In the genomic region with DNA sequence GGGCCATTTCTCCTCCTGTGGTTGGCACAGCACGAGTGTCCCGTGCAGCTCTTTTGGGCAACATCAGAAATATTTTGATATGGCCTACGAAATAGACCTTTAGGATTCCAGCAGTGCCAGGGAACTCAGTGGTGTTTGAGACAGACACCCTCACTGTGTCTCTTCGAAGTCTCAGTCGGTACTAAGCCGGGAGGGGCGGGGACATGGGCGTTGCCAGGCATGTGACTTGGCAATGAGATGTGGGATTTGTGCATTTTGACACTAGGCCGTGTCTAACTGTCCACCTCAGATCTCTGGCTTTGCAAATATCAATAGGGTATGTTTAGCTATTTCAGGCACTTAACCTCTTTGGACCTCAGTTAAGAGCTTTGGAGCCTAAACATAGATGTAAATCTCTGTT, we compare ENCODE assay signal across 20 cellular contexts.
A peak's percentile ranks its signal among the peaks of the same experiment; 100 is the strongest.
DNase-seq lines count a peak whose midpoint lies in the region; FAIRE-seq and TF ChIP-seq lines count a peak whose summit lies in the region.
"Had no signal": no experiment of that assay in that cellular context is flagged by ENCODE, and none has a peak within 500 bp of the region (broad histone marks: within the 10 kb centered on the region; RNA-seq: fewer than 3 reads in every experiment).

No MANE protein-coding gene starts in this region.

- H3K27me3 ChIP-seq in suprapubic skin (peaks cover 14% of the 10 kb centered on the region), small intestine (ENCODE audit: control insufficient read depth in 2 of 2, insufficient read depth in 2 of 2, low read length in 2 of 2) (no peaks in the 10 kb centered on the region)
- H3K27me3 ChIP-seq: BLaER1 had no signal

- WGBS in suprapubic skin = 28% methylated on average over 9 of the region's 9 CpGs
- WGBS in small intestine, 3 donors = 69 to 77% (median 76%) methylated on average over 9 of the region's 9 CpGs

- H3K36me3 ChIP-seq in suprapubic skin (no peaks in the 10 kb centered on the region), small intestine (ENCODE audit: control insufficient read depth in 2 of 2, insufficient read depth in 2 of 2, low read length in 2 of 2) (no peaks in the 10 kb centered on the region)
- H3K36me3 ChIP-seq: BLaER1 had no signal

- TF ChIP-seq POLR2A in suprapubic skin (IDR thresholded peaks at IDR 0.05) = no peak

- H3K27ac ChIP-seq in suprapubic skin (no peak overlapping the region), small intestine (ENCODE audit: low read depth in 1 of 2, low read length in 1 of 2) (no peak overlapping the region)
- H3K27ac ChIP-seq: 22Rv1, BLaER1, C4-2B had no signal

- H3K4me1 ChIP-seq in suprapubic skin (no peaks in the 10 kb centered on the region), small intestine (ENCODE audit: control insufficient read depth in 2 of 2, insufficient read depth in 1 of 2, low read depth in 1 of 2, low read length in 1 of 2) (no peaks in the 10 kb centered on the region)
- H3K4me1 ChIP-seq: Caco-2 had no signal

- TF ChIP-seq CTCF in suprapubic skin (IDR thresholded peaks at IDR 0.05) = no peak

- no peak overlapping the region for H3K4me3 ChIP-seq in suprapubic skin
- no peak overlapping the region for H3K4me3 ChIP-seq in small intestine (ENCODE audit: low read depth in 1 of 2, low read length in 2 of 2)
- H3K4me3 ChIP-seq: BLaER1, GM23338 had no signal

- FAIRE-seq in small intestine (lab: Jason Lieb, UNC) = no peak
- FAIRE-seq: A204.1, GM12892 had no signal

- H3K9me3 ChIP-seq in suprapubic skin = no peaks in the 10 kb centered on the region
- no peaks in the 10 kb centered on the region for H3K9me3 ChIP-seq in small intestine (ENCODE audit: control insufficient read depth, low read depth)
- H3K9me3 ChIP-seq: BLaER1, Caco-2 had no signal

- DNase-seq in DMS 273 (lab: John Stamatoyannopoulos, UW; ENCODE audit: unreplicated experiment) = peak; percentile 42
- no peak for DNase-seq in DMS 273 treated with DMSO at 0.1 percent for 48 hours (lab: John Stamatoyannopoulos, UW)
- DNase-seq in RPMI8226 = peak; percentile 32
- peak; percentile 29 for DNase-seq in islet precursor cell
- peak; percentile 44 to 60 for DNase-seq in suprapubic skin (ENCODE audit: low spot score in 2 of 2)
- no peak for DNase-seq in small intestine
- DNase-seq in stimulated activated CD4-positive, alpha-beta T cell treated with anti-CD3 and anti-CD28 coated beads, Interleukin-4, amount 100 ng/mL, for 1 hour = no peak
- DNase-seq in NCI-H146 (lab: John Stamatoyannopoulos, UW) = no peak
- DNase-seq: Caco-2; CD4-positive, CD25-positive, alpha-beta regulatory T cell; CD8-positive, alpha-beta T cell; DMS53; DMS79 treated with DMSO at 0.1 percent for 48 hours; H9 had no signal

- no peak for TF ChIP-seq EP300 in suprapubic skin (IDR thresholded peaks at IDR 0.05)

Comparison
In these comparisons a context has a peak if more than half of its experiments do, and no peak if none do; other contexts are left out.
1. DNase-seq: peak in DMS 273 (single experiment), RPMI8226 (single experiment), islet precursor cell (single experiment) and suprapubic skin (2 of 2); none in DMS 273 treated with DMSO at 0.1 percent for 48 hours (single experiment), small intestine (single experiment), stimulated activated CD4-positive, alpha-beta T cell treated with anti-CD3 and anti-CD28 coated beads, Interleukin-4, amount 100 ng/mL, for 1 hour (single experiment) and NCI-H146 (single experiment).